ENCODE assay signal across 8 cellular contexts in the genomic region with DNA sequence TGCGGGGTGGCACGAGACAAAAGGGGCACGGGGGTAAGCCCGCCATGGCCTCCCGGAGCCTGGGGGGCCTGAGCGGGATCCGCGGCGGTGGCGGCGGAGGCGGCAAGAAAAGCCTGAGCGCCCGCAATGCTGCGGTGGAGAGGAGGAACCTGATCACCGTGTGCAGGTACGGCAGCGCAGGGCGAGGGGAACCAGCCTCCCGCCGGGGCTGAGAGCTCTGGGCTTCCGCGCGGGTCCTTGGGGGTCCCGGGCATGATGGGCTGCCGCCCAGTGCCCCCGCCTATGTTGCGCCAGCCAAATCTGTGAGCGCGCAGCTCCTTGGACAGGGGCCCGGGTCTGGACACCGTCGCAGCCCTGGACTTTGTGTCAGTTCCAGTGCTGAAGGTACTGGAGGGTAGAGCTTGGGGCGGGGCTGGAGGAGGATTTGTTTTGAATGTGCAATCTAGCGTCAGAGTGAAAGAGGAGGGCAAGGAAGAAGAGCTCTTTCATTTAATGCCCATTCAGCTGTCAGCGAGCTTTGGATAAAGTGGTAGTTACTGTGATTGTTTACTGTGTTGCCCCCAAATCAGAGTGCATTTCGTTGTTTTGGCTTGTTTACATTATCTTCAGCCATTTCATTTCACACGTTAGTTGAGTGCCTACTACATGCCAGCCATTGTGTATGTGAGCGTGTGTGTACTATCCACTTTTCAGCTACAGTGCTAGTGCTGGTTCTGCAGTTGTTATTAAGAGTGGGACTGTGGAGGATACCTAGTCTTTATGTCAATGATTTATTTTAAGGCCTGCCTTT. TPM values are rescaled to one million over a fixed set of nuclear protein-coding genes. Genes with fewer than 3 reads are reported as not detected.
A peak's percentile ranks its signal among the peaks of the same experiment; 100 is the strongest.
DNase-seq lines count a peak whose midpoint lies in the region; ATAC-seq and TF ChIP-seq lines count a peak whose summit lies in the region.

No MANE protein-coding gene starts in this region.

- peaks cover 6% of the 10 kb centered on the region for H3F3A ChIP-seq in SK-N-SH (replicated peaks; ENCODE audit: insufficient read depth)

- H4K20me1 ChIP-seq in H9 (ENCODE audit: control insufficient read depth, insufficient read depth, insufficient read length) (no peaks in the 10 kb centered on the region), SK-N-SH (ENCODE audit: insufficient read depth) (no peaks in the 10 kb centered on the region)

- no peak for TF ChIP-seq RAD21 in SK-N-SH (IDR thresholded peaks at IDR 0.05; ENCODE audit: low read length)

- H3K36me3 Mint-ChIP-seq in H9 (ENCODE audit: insufficient read depth in 1 of 3, low read depth in 3 of 3), result no peaks in the 10 kb centered on the region; a peak in 1 of 7 replicates

- TF ChIP-seq POLR2A in body of pancreas (IDR thresholded peaks at IDR 0.05), result no peak

- H3K9me3 ChIP-seq in H9 (ENCODE audit: control insufficient read depth, low read depth, low read length) (no peaks in the 10 kb centered on the region), SK-N-SH (no peaks in the 10 kb centered on the region), body of pancreas (no peaks in the 10 kb centered on the region)

- H3K4me1 Mint-ChIP-seq in H9, result peaks cover 2 to 9% of the 10 kb centered on the region in 2 experiments; a peak in 3 of 4 replicates

- no peak overlapping the region for H3K27ac Mint-ChIP-seq in H9

- no peak overlapping the region for H3T11ph ChIP-seq in H9 (ENCODE audit: low read length)

- CTCF ChIA-PET in SK-N-SH (lab: Yijun Ruan, JAX), result interaction anchor here (1.0 to 3.7 kb wide), 10 partner anchors 11 to 504 kb away, joined by 3 to 20 read pairs (median 4); a partner anchor contains a TSS

- in situ Hi-C loops in ACHN (cut with HindIII; ENCODE audit: low pct_ligation_motif_present, low pct_unique_long_range_greater_than_20kb, low sequenced_read_pairs), result no loop called here

- no peak overlapping the region for H3K14ac ChIP-seq in H9 (ENCODE audit: insufficient read depth, low read length)

- H3K56ac ChIP-seq in H9 (ENCODE audit: insufficient read length, low read depth, low read length), result no peak overlapping the region

- peaks cover 0 to 6% of the 10 kb centered on the region in 2 experiments; a peak in 2 of 5 replicates for H3K9me3 Mint-ChIP-seq in H9

- no peak overlapping the region for H2BK120ac ChIP-seq in H9 (ENCODE audit: low read depth, low read length, poor library complexity, severe bottlenecking)

- POLR2A ChIA-PET in SK-N-SH (lab: Yijun Ruan, JAX), result interaction anchor here (0.6 to 2.7 kb wide), 3 partner anchors 29 to 284 kb away, joined by 3 to 13 read pairs (median 4); a partner anchor contains a TSS

- ATAC-seq in body of pancreas, result peak; percentile 43
- ATAC-seq in HG03571 (IDR thresholded peaks at IDR 0.05; ENCODE audit: unreplicated experiment), result no peak

- no peak overlapping the region for H2AK5ac ChIP-seq in H9 (ENCODE audit: insufficient read length, low read length)

- peak overlapping the region; percentile 71 to 91 for H3K4me3 Mint-ChIP-seq in H9

- TF ChIP-seq EP300 in SK-N-SH (IDR thresholded peaks at IDR 0.05; ENCODE audit: borderline replicate concordance in 1 of 2, low read depth in 1 of 2, low read length in 1 of 2), result no peak

- H3K23me2 ChIP-seq in H9 (ENCODE audit: insufficient read length, low read depth, low read length, poor library complexity, severe bottlenecking), result peaks cover 12% of the 10 kb centered on the region

- H3K4ac ChIP-seq in H9 (ENCODE audit: low read depth, low read length), result no peak overlapping the region

- H3K9ac ChIP-seq in H9 (ENCODE audit: extremely low read depth, insufficient read length, low read length) (no peak overlapping the region), SK-N-SH (no peak overlapping the region)

- H2BK5ac ChIP-seq in H9 (ENCODE audit: insufficient read length, low read length), result no peak overlapping the region

- H3K79me2 ChIP-seq in H9 (ENCODE audit: insufficient read depth, low read length) (no peaks in the 10 kb centered on the region), SK-N-SH (ENCODE audit: insufficient read depth) (no peaks in the 10 kb centered on the region)

- H3K36me3 ChIP-seq in SK-N-SH (replicated peaks in 1 of 2; ENCODE audit: control insufficient read depth in 1 of 2, insufficient read depth in 2 of 2, low read length in 1 of 2), result no peaks in the 10 kb centered on the region
- no peaks in the 10 kb centered on the region for H3K36me3 ChIP-seq in body of pancreas (replicated peaks in 1 of 2; ENCODE audit: insufficient read depth in 1 of 2, low read depth in 2 of 2)

- intact Hi-C loops in body of pancreas (cut with DNase I), result no loop called here

- H2AFZ ChIP-seq in H9 (ENCODE audit: low read length) (no peak overlapping the region), SK-N-SH (ENCODE audit: low read depth) (peak overlapping the region; percentile 97)

- H3K4me1 ChIP-seq in H9 (ENCODE audit: insufficient read depth, low read length), result no peaks in the 10 kb centered on the region
- peaks cover 0 to 8% of the 10 kb centered on the region in 2 experiments; a peak in 1 of 4 replicates for H3K4me1 ChIP-seq in SK-N-SH (ENCODE audit: control insufficient read depth in 1 of 2, insufficient read depth in 2 of 2, low read depth in 1 of 2, low read length in 1 of 2)
- H3K4me1 ChIP-seq in body of pancreas, result peaks cover 16% of the 10 kb centered on the region

- no peaks in the 10 kb centered on the region for H3K9me2 ChIP-seq in SK-N-SH

- H4K91ac ChIP-seq in H9 (ENCODE audit: insufficient read length, low read depth, low read length), result no peak overlapping the region

- no peak overlapping the region for H4K5ac ChIP-seq in H9 (ENCODE audit: insufficient read length, low read depth, low read length)

- H2BK20ac ChIP-seq in H9 (ENCODE audit: low read depth, low read length, poor library complexity, severe bottlenecking), result no peak overlapping the region

- TF ChIP-seq CTCF in H9 (conservative IDR thresholded peaks at IDR 0.05) (no peak), SK-N-SH (IDR thresholded peaks at IDR 0.05) (no peak), body of pancreas (IDR thresholded peaks at IDR 0.05) (no peak)

- H3K4me2 ChIP-seq in H9 (ENCODE audit: insufficient read depth, insufficient read length, low read length) (peak overlapping the region; percentile 87), SK-N-SH (peak overlapping the region; percentile 100)

- H3K4me3 ChIP-seq in SK-N-SH (ENCODE audit: low read depth in 2 of 2, low read length in 1 of 2) (peak overlapping the region; percentile 70 to 83), body of pancreas (peak overlapping the region; percentile 58 to 82), iPS-11a (ENCODE audit: low read depth, low read length) (peak overlapping the region; percentile 69)

- H3K27me3 ChIP-seq in H9 (ENCODE audit: insufficient read depth, low read length) (peaks cover 10% of the 10 kb centered on the region; the same call in 1 of the 2 replicates), SK-N-SH (ENCODE audit: insufficient read depth) (0 out of 2 replicates have a peak, but pooled peaks cover 11% of the 10 kb centered on the region), body of pancreas (no peaks in the 10 kb centered on the region)

- no peak overlapping the region for H2BK15ac ChIP-seq in H9 (ENCODE audit: low read depth, low read length)

- DNase-seq in ACHN, result peak; percentile 46
- DNase-seq in H9, result peak; percentile 53
- DNase-seq in SK-N-SH, result peak; percentile 74
- DNase-seq in body of pancreas, result peak; percentile 29 to 51 (median 34)
- peak; percentile 50 for DNase-seq in renal cortical epithelial cell (ENCODE audit: low read depth)
- no peak for DNase-seq in hepatic stellate cell (ENCODE audit: low spot score)

- H3K18ac ChIP-seq in H9 (ENCODE audit: insufficient read length, low read depth, low read length), result no peak overlapping the region

- H3K79me1 ChIP-seq in H9 (ENCODE audit: insufficient read depth, low read depth, low read length, poor library complexity, severe bottlenecking), result no peaks in the 10 kb centered on the region

- peaks cover 42% of the 10 kb centered on the region for H3K27me3 Mint-ChIP-seq in H9 (ENCODE audit: low read depth)

- H2BK12ac ChIP-seq in H9 (ENCODE audit: insufficient read length, low read depth, low read length), result no peak overlapping the region

- no CpG with 5 or more reads among the region's 39 CpGs for WGBS in H9 (ENCODE audit: extremely low coverage, insufficient read length, low lambda C conversion rate)
- 12% methylated on average over 14 of the region's 39 CpGs for WGBS in SK-N-SH (ENCODE audit: low lambda C conversion rate)
- WGBS in body of pancreas, 2 donors, result 5 to 24% methylated on average over 9 to 39 of the region's 39 CpGs

- no peak overlapping the region for H3K27ac ChIP-seq in H9 (ENCODE audit: insufficient read length, low read depth, low read length)
- H3K27ac ChIP-seq in SK-N-SH (ENCODE audit: low read depth in 2 of 2, low read length in 1 of 2), result peak overlapping the region in 1 of 2 experiments; percentile 5; a peak in 1 of 4 replicates
- H3K27ac ChIP-seq in body of pancreas, result peak overlapping the region in 2 of 4 donors; percentile 38 to 49

- no peak overlapping the region for H3K23ac ChIP-seq in H9 (ENCODE audit: insufficient read length, low read depth, low read length)

- H4K8ac ChIP-seq in H9 (replicated peaks; ENCODE audit: insufficient read length, low read depth, low read length), result no peak overlapping the region

RNA-seq across cellular contexts. Expression of a gene that starts 0.8 kb away (rescaled TPM):
- total RNA-seq in H9 (2021), result 0.37 and 0.44 TPM in 2 replicates
- 0.05 and 0.10 TPM in 2 replicates for polyA plus RNA-seq in SK-N-SH (2012; rRNA removed)
- 0.06 and 0.12 TPM in 2 replicates for polyA plus RNA-seq in SK-N-SH (2012; cell fraction: cytosol; rRNA removed)
- 0.05 TPM in 1 of 2 replicates, not detected in the other for polyA plus RNA-seq in SK-N-SH (2012; cell fraction: nucleus; rRNA removed)
- 1 to 10 TPM in 1 of 2 donors, under 1 TPM in 1; 0.78 to 2.6 TPM for total RNA-seq in body of pancreas
- 0.52 and 1.8 TPM in 2 replicates for total RNA-seq in renal cortical epithelial cell

RNA-seq across cellular contexts. Expression of a gene that starts 28.3 kb away (rescaled TPM):
- 0.15 and 0.33 TPM in 2 replicates for total RNA-seq in H9 (2021)
- polyA plus RNA-seq in SK-N-SH (2012; rRNA removed), result 2.0 and 5.3 TPM in 2 replicates
- polyA plus RNA-seq in SK-N-SH (2012; cell fraction: cytosol; rRNA removed), result 4.1 and 9.0 TPM in 2 replicates
- polyA plus RNA-seq in SK-N-SH (2012; cell fraction: nucleus; rRNA removed), result 2.9 and 5.4 TPM in 2 replicates
- 1 to 10 TPM; 2.3 to 3.9 TPM for total RNA-seq in body of pancreas
- total RNA-seq in renal cortical epithelial cell, result 60.6 and 723 TPM in 2 replicates

Comparison
In these comparisons a context has a peak if more than half of its experiments do, and no peak if none do; other contexts are left out.
1. RNA of a gene that starts 28.3 kb away (total RNA-seq): 60.6 to 723 TPM in renal cortical epithelial cell; 2.3 to 3.9 TPM in body of pancreas and 0.15 to 0.33 TPM in H9; every median in the first group is over 10 times any median in the second.
2. Peak in every context shown above with its lines, with median percentiles within 50 percentile points of each other: H3K4me3 ChIP-seq.